ENCODE assay signal across 2 cellular contexts in genomic region chr16:16207097-16207868, GRCh38. TPM values are rescaled to one million over a fixed set of nuclear protein-coding genes. Genes with fewer than 3 reads are reported as not detected.
"Had no signal": no experiment of that assay in that cellular context is flagged by ENCODE, and none has a peak within 500 bp of the region (broad histone marks: within the 10 kb centered on the region; RNA-seq: fewer than 3 reads in every experiment).

No MANE protein-coding gene starts in this region.

RNA-seq across cellular contexts. Expression of gene ABCC6, which starts 16.0 kb away (rescaled TPM):
- total RNA-seq: activated CD4-positive, alpha-beta memory T cell treated with anti-CD3 and anti-CD28 coated beads for 36 hours; activated naive CD8-positive, alpha-beta T cell treated with anti-CD3 and anti-CD28 coated beads for 36 hours had no signal
